Comparison of ENCODE assay signal across 9 cellular contexts in the genomic region with DNA sequence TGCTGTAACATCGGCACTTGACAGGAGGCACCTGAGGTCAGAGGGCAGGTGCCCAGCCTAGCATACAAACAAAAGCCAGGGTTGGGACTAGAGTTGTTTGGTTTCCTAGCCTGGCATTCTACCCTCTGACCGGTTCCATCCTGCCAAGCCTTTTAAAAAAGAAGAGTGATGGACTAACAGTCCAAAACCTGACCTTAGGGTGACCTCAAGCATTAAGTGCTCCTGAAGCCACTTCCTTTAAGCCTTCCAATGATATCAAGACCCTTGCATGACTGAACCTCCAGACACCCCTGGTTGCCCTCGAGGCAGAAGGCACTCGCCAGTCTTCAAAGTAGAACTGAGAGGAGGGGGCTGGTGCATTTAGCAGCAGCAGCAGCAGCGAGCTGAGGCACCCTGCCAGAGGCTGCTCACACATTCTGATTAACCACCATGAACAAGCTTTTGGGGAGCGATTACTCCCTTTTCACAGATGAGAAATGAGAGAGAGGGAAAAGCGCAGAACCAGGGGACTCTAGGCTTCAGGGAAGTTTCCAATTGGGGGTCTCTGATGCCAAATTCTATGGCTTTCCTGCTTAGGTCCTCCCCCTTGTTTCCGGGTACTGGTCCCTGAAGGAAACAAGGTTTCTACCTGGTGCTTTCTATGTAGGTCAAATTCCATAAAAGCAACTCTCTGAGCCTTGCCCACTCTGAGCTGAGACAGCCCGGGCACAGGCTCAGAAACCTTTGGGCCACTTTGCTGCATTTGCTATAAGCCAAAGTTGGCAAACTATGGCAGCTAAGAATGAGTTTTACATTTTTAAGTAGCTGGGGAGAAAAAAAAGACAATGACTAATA. TPM values are rescaled to one million over a fixed set of nuclear protein-coding genes. Genes with fewer than 3 reads are reported as not detected.
A peak's percentile ranks its signal among the peaks of the same experiment; 100 is the strongest.
DNase-seq lines count a peak whose midpoint lies in the region; ATAC-seq and TF ChIP-seq lines count a peak whose summit lies in the region.
"Had no signal": no experiment of that assay in that cellular context is flagged by ENCODE, and none has a peak within 500 bp of the region (broad histone marks: within the 10 kb centered on the region; RNA-seq: fewer than 3 reads in every experiment).

No MANE protein-coding gene starts in this region.

- peak; percentile 41 for ATAC-seq in SK-N-SH treated with all-trans-retinoic acid at 6 μM for 48 hours
- ATAC-seq in lower lobe of right lung: no peak

- no peaks in the 10 kb centered on the region for H3K27me3 ChIP-seq in skeletal muscle satellite cell (ENCODE audit: control insufficient read depth, insufficient read depth, low read length)
- no peaks in the 10 kb centered on the region for H3K27me3 ChIP-seq in lower lobe of right lung (ENCODE audit: low read depth)
- no peaks in the 10 kb centered on the region for H3K27me3 ChIP-seq in ovary

- H3K4me3 ChIP-seq in epithelial cell of esophagus (ENCODE audit: low read length) (peak overlapping the region; percentile 38), skeletal muscle satellite cell (ENCODE audit: low read length) (peak overlapping the region; percentile 5), lower lobe of right lung (no peak overlapping the region), ovary (no peak overlapping the region)

- peaks cover 12% of the 10 kb centered on the region for H3K36me3 ChIP-seq in skeletal muscle satellite cell (ENCODE audit: insufficient read depth, low read length)
- H3K36me3 ChIP-seq in lower lobe of right lung: no peaks in the 10 kb centered on the region
- H3K36me3 ChIP-seq in ovary: no peaks in the 10 kb centered on the region

- TF ChIP-seq CTCF in epithelial cell of esophagus (IDR thresholded peaks at IDR 0.05; ENCODE audit: insufficient read depth, low read depth, low read length, missing control alignments) (no peak), lower lobe of right lung (IDR thresholded peaks at IDR 0.05) (no peak), ovary (IDR thresholded peaks at IDR 0.05) (no peak)

- no peak overlapping the region for H3K27ac ChIP-seq in lower lobe of right lung
- H3K27ac ChIP-seq in ovary: no peak overlapping the region

- no peak for TF ChIP-seq POLR2A in ovary (IDR thresholded peaks at IDR 0.05)

- no peak for TF ChIP-seq EP300 in ovary (IDR thresholded peaks at IDR 0.05)

- H3K9me3 ChIP-seq in skeletal muscle satellite cell (replicated peaks; ENCODE audit: low read length) (no peaks in the 10 kb centered on the region), lower lobe of right lung (no peaks in the 10 kb centered on the region), ovary (no peaks in the 10 kb centered on the region)

- DNase-seq in NCI-H2196 (lab: John Stamatoyannopoulos, UW; ENCODE audit: unreplicated experiment) (peak; percentile 31), NCI-H2196 treated with DMSO at 0.1 percent for 48 hours (lab: John Stamatoyannopoulos, UW; ENCODE audit: unreplicated experiment) (no peak), epithelial cell of esophagus (ENCODE audit: low read depth) (no peak), GM19240 (ENCODE audit: insufficient read length, low spot score) (no peak), lower lobe of right lung (no peak), ovary (no peak)
- DNase-seq: KG1 had no signal

- 66 to 78% (median 76%) methylated on average over 9 of the region's 9 CpGs for WGBS in ovary, 3 donors

- peak overlapping the region; percentile 53 for H3K4me2 ChIP-seq in skeletal muscle satellite cell (ENCODE audit: low read length)

- peaks cover 75% of the 10 kb centered on the region for H3K4me1 ChIP-seq in skeletal muscle satellite cell (ENCODE audit: control insufficient read depth, insufficient read depth, low read length)
- H3K4me1 ChIP-seq in lower lobe of right lung: peaks cover 32% of the 10 kb centered on the region
- no peaks in the 10 kb centered on the region for H3K4me1 ChIP-seq in ovary (ENCODE audit: insufficient read depth)

- intact Hi-C loops in lower lobe of right lung (cut with DNase I): no loop called here
- intact Hi-C loops in ovary (cut with DNase I): no loop called here

- peak overlapping the region; percentile 62 for H3K9ac ChIP-seq in skeletal muscle satellite cell (ENCODE audit: low read depth, low read length)

TF ChIP-seq in SK-N-SH treated with all-trans-retinoic acid at 6 μM for 48 hours, 23 proteins besides CTCF, POLR2A, EP300 and RAD21:
- TF ChIP-seq GLIS3 (CRISPR knock-in tag; IDR thresholded peaks at IDR 0.05) (no peak), SNAI2 (CRISPR knock-in tag; IDR thresholded peaks at IDR 0.05) (no peak), TCF4 (CRISPR knock-in tag; IDR thresholded peaks at IDR 0.05; ENCODE audit: borderline replicate concordance) (no peak), ISL1 (CRISPR knock-in tag; IDR thresholded peaks at IDR 0.05) (no peak), TOX (CRISPR knock-in tag; IDR thresholded peaks at IDR 0.05; ENCODE audit: borderline replicate concordance) (no peak), ZFP3 (CRISPR knock-in tag; IDR thresholded peaks at IDR 0.05) (no peak), RARB (CRISPR knock-in tag; IDR thresholded peaks at IDR 0.05) (no peak), OSR1 (CRISPR knock-in tag; IDR thresholded peaks at IDR 0.05) (no peak), ZFP30 (CRISPR knock-in tag; IDR thresholded peaks at IDR 0.05) (no peak), ZNF70 (CRISPR knock-in tag; IDR thresholded peaks at IDR 0.05) (no peak), ZNF8 (CRISPR knock-in tag; IDR thresholded peaks at IDR 0.05) (no peak), PPARA (CRISPR knock-in tag; IDR thresholded peaks at IDR 0.05; ENCODE audit: borderline replicate concordance) (no peak), CSDC2 (CRISPR knock-in tag; IDR thresholded peaks at IDR 0.05) (no peak), ZC3H10 (CRISPR knock-in tag; IDR thresholded peaks at IDR 0.05) (no peak), ZNF565 (CRISPR knock-in tag; conservative IDR thresholded peaks at IDR 0.05; ENCODE audit: low read depth) (no peak), ARNTL (CRISPR knock-in tag; IDR thresholded peaks at IDR 0.05; ENCODE audit: borderline replicate concordance, low read depth) (no peak)
- TF ChIP-seq, protein P1, sequence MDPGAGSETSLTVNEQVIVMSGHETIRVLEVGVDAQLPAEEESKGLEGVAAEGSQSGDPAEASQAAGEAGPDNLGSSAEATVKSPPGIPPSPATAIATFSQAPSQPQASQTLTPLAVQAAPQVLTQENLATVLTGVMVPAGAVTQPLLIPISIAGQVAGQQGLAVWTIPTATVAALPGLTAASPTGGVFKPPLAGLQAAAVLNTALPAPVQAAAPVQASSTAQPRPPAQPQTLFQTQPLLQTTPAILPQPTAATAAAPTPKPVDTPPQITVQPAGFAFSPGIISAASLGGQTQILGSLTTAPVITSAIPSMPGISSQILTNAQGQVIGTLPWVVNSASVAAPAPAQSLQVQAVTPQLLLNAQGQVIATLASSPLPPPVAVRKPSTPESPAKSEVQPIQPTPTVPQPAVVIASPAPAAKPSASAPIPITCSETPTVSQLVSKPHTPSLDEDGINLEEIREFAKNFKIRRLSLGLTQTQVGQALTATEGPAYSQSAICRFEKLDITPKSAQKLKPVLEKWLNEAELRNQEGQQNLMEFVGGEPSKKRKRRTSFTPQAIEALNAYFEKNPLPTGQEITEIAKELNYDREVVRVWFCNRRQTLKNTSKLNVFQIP (CRISPR knock-in tag; IDR thresholded peaks at IDR 0.05; ENCODE audit: borderline replicate concordance, low read depth): no peak
- TF ChIP-seq, protein P2, sequence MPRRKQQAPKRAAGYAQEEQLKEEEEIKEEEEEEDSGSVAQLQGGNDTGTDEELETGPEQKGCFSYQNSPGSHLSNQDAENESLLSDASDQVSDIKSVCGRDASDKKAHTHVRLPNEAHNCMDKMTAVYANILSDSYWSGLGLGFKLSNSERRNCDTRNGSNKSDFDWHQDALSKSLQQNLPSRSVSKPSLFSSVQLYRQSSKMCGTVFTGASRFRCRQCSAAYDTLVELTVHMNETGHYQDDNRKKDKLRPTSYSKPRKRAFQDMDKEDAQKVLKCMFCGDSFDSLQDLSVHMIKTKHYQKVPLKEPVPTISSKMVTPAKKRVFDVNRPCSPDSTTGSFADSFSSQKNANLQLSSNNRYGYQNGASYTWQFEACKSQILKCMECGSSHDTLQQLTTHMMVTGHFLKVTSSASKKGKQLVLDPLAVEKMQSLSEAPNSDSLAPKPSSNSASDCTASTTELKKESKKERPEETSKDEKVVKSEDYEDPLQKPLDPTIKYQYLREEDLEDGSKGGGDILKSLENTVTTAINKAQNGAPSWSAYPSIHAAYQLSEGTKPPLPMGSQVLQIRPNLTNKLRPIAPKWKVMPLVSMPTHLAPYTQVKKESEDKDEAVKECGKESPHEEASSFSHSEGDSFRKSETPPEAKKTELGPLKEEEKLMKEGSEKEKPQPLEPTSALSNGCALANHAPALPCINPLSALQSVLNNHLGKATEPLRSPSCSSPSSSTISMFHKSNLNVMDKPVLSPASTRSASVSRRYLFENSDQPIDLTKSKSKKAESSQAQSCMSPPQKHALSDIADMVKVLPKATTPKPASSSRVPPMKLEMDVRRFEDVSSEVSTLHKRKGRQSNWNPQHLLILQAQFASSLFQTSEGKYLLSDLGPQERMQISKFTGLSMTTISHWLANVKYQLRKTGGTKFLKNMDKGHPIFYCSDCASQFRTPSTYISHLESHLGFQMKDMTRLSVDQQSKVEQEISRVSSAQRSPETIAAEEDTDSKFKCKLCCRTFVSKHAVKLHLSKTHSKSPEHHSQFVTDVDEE (CRISPR knock-in tag; IDR thresholded peaks at IDR 0.05): no peak
- TF ChIP-seq, protein P3, sequence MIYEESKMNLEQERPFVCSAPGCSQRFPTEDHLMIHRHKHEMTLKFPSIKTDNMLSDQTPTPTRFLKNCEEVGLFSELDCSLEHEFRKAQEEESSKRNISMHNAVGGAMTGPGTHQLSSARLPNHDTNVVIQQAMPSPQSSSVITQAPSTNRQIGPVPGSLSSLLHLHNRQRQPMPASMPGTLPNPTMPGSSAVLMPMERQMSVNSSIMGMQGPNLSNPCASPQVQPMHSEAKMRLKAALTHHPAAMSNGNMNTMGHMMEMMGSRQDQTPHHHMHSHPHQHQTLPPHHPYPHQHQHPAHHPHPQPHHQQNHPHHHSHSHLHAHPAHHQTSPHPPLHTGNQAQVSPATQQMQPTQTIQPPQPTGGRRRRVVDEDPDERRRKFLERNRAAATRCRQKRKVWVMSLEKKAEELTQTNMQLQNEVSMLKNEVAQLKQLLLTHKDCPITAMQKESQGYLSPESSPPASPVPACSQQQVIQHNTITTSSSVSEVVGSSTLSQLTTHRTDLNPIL (CRISPR knock-in tag; IDR thresholded peaks at IDR 0.05; ENCODE audit: low read depth): no peak
TF ChIP-seq in SK-N-SH treated with all-trans-retinoic acid at 6 μM for 48 hours: peak in this region for 0.

RNA-seq across cellular contexts. Expression of gene SLC2A1, which starts 9.1 kb away (rescaled TPM):
- 95.6 and 211 TPM in 2 replicates for total RNA-seq in skeletal muscle satellite cell (2012; rRNA removed)
- total RNA-seq in lower lobe of right lung (10.6 TPM), ovary (10 to 100 TPM; 10.3 to 65.4 (median 26.0) TPM)
- 10 to 100 TPM; 11.4 to 11.7 TPM for polyA plus RNA-seq in ovary

Comparison
In these comparisons a context has a peak if more than half of its experiments do, and no peak if none do; other contexts are left out.
1. H3K4me3 ChIP-seq: peak in epithelial cell of esophagus (single experiment) and skeletal muscle satellite cell (single experiment); none in lower lobe of right lung (single experiment) and ovary (single experiment).